In the genomic region with DNA sequence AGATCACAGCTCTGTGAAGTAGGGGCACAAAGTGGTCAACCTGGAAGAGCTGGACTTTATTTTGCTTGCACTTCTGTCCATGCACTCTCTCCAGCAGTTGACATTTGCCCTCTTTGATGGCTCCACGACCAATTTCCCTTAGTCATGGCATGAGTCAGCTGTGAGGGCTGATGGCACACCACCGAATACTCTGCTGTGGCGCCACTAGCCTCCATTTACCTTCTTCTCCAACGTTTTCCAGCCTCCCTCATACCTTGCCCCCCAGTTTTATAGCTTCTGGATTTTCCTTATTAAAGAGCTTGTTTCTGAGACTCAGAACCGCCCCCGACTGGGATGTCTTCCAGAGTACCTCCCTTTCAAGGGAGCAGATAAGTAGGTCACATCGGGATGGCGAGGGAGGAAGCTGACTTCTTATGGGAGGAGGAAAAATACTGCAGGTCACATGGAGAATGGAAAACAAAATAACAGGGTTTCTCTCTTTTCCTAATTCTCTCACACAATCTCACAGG, we compare ENCODE assay signal across 1 cellular context.
TF ChIP-seq lines count a peak whose summit lies in the region.

No MANE protein-coding gene starts in this region.

TF ChIP-seq in HepG2, 621 proteins besides CTCF, POLR2A, EP300 and RAD21 (continued from another document and continues in another):
- TF ChIP-seq, protein P1, sequence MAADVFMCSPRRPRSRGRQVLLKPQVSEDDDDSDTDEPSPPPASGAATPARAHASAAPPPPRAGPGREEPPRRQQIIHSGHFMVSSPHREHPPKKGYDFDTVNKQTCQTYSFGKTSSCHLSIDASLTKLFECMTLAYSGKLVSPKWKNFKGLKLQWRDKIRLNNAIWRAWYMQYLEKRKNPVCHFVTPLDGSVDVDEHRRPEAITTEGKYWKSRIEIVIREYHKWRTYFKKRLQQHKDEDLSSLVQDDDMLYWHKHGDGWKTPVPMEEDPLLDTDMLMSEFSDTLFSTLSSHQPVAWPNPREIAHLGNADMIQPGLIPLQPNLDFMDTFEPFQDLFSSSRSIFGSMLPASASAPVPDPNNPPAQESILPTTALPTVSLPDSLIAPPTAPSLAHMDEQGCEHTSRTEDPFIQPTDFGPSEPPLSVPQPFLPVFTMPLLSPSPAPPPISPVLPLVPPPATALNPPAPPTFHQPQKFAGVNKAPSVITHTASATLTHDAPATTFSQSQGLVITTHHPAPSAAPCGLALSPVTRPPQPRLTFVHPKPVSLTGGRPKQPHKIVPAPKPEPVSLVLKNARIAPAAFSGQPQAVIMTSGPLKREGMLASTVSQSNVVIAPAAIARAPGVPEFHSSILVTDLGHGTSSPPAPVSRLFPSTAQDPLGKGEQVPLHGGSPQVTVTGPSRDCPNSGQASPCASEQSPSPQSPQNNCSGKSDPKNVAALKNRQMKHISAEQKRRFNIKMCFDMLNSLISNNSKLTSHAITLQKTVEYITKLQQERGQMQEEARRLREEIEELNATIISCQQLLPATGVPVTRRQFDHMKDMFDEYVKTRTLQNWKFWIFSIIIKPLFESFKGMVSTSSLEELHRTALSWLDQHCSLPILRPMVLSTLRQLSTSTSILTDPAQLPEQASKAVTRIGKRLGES (CRISPR knock-in tag; IDR thresholded peaks at IDR 0.05; ENCODE audit: borderline replicate concordance): no peak
- 0 out of 2 replicates have a peak, but pooled peaks have one; percentile 45 for TF ChIP-seq MEIS2 (CRISPR knock-in tag; IDR thresholded peaks at IDR 0.05)
- no peak for TF ChIP-seq SRF (IDR thresholded peaks at IDR 0.05; ENCODE audit: low read depth, low read length)
- TF ChIP-seq, protein P2, sequence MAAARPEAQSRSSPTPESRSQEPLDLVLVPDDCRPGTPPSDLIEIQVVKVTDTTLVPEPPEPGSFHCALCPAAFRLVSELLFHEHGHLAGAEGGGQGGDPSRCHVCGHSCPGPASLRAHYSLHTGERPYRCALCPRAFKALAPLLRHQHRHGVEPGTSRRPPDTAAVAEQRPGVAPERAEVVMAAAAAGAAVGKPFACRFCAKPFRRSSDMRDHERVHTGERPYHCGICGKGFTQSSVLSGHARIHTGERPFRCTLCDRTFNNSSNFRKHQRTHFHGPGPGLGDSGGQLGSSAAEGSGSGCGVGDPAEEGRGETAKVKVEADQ (CRISPR knock-in tag; IDR thresholded peaks at IDR 0.05; ENCODE audit: borderline replicate concordance): 0 out of 2 replicates have a peak, but pooled peaks have one; percentile 60
- no peak for TF ChIP-seq ZNF607 (CRISPR knock-in tag; IDR thresholded peaks at IDR 0.05; ENCODE audit: borderline replicate concordance)
- TF ChIP-seq ZNF550 (CRISPR knock-in tag; IDR thresholded peaks at IDR 0.05; ENCODE audit: borderline replicate concordance): no peak
- TF ChIP-seq ZNF644 (CRISPR knock-in tag; IDR thresholded peaks at IDR 0.05; ENCODE audit: low read depth): peak; percentile 89
- TF ChIP-seq SP140L (CRISPR knock-in tag; IDR thresholded peaks at IDR 0.05; ENCODE audit: borderline replicate concordance): no peak
- TF ChIP-seq, protein P3, sequence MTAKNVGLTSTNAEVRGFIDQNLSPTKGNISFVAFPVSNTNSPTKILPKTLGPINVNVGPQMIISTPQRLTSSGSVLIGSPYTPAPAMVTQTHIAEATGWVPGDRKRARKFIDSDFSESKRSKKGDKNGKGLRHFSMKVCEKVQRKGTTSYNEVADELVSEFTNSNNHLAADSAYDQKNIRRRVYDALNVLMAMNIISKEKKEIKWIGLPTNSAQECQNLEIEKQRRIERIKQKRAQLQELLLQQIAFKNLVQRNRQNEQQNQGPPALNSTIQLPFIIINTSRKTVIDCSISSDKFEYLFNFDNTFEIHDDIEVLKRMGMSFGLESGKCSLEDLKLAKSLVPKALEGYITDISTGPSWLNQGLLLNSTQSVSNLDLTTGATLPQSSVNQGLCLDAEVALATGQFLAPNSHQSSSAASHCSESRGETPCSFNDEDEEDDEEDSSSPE (CRISPR knock-in tag; IDR thresholded peaks at IDR 0.05): 0 out of 2 replicates have a peak, but pooled peaks have one; percentile 38
- TF ChIP-seq, protein P4, sequence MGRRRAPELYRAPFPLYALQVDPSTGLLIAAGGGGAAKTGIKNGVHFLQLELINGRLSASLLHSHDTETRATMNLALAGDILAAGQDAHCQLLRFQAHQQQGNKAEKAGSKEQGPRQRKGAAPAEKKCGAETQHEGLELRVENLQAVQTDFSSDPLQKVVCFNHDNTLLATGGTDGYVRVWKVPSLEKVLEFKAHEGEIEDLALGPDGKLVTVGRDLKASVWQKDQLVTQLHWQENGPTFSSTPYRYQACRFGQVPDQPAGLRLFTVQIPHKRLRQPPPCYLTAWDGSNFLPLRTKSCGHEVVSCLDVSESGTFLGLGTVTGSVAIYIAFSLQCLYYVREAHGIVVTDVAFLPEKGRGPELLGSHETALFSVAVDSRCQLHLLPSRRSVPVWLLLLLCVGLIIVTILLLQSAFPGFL (CRISPR knock-in tag; IDR thresholded peaks at IDR 0.05): no peak
- TF ChIP-seq ZNF451 (CRISPR knock-in tag; IDR thresholded peaks at IDR 0.05): no peak
- no peak for TF ChIP-seq ATM (IDR thresholded peaks at IDR 0.05; ENCODE audit: borderline replicate concordance)
- no peak for TF ChIP-seq ZNF230 (CRISPR knock-in tag; IDR thresholded peaks at IDR 0.05)
- no peak for TF ChIP-seq ELF4 (CRISPR knock-in tag; IDR thresholded peaks at IDR 0.05; ENCODE audit: borderline replicate concordance)
- TF ChIP-seq, protein P5, sequence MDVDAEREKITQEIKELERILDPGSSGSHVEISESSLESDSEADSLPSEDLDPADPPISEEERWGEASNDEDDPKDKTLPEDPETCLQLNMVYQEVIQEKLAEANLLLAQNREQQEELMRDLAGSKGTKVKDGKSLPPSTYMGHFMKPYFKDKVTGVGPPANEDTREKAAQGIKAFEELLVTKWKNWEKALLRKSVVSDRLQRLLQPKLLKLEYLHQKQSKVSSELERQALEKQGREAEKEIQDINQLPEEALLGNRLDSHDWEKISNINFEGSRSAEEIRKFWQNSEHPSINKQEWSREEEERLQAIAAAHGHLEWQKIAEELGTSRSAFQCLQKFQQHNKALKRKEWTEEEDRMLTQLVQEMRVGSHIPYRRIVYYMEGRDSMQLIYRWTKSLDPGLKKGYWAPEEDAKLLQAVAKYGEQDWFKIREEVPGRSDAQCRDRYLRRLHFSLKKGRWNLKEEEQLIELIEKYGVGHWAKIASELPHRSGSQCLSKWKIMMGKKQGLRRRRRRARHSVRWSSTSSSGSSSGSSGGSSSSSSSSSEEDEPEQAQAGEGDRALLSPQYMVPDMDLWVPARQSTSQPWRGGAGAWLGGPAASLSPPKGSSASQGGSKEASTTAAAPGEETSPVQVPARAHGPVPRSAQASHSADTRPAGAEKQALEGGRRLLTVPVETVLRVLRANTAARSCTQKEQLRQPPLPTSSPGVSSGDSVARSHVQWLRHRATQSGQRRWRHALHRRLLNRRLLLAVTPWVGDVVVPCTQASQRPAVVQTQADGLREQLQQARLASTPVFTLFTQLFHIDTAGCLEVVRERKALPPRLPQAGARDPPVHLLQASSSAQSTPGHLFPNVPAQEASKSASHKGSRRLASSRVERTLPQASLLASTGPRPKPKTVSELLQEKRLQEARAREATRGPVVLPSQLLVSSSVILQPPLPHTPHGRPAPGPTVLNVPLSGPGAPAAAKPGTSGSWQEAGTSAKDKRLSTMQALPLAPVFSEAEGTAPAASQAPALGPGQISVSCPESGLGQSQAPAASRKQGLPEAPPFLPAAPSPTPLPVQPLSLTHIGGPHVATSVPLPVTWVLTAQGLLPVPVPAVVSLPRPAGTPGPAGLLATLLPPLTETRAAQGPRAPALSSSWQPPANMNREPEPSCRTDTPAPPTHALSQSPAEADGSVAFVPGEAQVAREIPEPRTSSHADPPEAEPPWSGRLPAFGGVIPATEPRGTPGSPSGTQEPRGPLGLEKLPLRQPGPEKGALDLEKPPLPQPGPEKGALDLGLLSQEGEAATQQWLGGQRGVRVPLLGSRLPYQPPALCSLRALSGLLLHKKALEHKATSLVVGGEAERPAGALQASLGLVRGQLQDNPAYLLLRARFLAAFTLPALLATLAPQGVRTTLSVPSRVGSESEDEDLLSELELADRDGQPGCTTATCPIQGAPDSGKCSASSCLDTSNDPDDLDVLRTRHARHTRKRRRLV (CRISPR knock-in tag; IDR thresholded peaks at IDR 0.05): no peak
- TF ChIP-seq, protein P6, sequence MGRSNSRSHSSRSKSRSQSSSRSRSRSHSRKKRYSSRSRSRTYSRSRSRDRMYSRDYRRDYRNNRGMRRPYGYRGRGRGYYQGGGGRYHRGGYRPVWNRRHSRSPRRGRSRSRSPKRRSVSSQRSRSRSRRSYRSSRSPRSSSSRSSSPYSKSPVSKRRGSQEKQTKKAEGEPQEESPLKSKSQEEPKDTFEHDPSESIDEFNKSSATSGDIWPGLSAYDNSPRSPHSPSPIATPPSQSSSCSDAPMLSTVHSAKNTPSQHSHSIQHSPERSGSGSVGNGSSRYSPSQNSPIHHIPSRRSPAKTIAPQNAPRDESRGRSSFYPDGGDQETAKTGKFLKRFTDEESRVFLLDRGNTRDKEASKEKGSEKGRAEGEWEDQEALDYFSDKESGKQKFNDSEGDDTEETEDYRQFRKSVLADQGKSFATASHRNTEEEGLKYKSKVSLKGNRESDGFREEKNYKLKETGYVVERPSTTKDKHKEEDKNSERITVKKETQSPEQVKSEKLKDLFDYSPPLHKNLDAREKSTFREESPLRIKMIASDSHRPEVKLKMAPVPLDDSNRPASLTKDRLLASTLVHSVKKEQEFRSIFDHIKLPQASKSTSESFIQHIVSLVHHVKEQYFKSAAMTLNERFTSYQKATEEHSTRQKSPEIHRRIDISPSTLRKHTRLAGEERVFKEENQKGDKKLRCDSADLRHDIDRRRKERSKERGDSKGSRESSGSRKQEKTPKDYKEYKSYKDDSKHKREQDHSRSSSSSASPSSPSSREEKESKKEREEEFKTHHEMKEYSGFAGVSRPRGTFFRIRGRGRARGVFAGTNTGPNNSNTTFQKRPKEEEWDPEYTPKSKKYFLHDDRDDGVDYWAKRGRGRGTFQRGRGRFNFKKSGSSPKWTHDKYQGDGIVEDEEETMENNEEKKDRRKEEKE (IDR thresholded peaks at IDR 0.05): no peak
- TF ChIP-seq POLR2AphosphoS5 (IDR thresholded peaks at IDR 0.05; ENCODE audit: low read depth, low read length): no peak
- TF ChIP-seq, protein P7, sequence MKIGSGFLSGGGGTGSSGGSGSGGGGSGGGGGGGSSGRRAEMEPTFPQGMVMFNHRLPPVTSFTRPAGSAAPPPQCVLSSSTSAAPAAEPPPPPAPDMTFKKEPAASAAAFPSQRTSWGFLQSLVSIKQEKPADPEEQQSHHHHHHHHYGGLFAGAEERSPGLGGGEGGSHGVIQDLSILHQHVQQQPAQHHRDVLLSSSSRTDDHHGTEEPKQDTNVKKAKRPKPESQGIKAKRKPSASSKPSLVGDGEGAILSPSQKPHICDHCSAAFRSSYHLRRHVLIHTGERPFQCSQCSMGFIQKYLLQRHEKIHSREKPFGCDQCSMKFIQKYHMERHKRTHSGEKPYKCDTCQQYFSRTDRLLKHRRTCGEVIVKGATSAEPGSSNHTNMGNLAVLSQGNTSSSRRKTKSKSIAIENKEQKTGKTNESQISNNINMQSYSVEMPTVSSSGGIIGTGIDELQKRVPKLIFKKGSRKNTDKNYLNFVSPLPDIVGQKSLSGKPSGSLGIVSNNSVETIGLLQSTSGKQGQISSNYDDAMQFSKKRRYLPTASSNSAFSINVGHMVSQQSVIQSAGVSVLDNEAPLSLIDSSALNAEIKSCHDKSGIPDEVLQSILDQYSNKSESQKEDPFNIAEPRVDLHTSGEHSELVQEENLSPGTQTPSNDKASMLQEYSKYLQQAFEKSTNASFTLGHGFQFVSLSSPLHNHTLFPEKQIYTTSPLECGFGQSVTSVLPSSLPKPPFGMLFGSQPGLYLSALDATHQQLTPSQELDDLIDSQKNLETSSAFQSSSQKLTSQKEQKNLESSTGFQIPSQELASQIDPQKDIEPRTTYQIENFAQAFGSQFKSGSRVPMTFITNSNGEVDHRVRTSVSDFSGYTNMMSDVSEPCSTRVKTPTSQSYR (CRISPR knock-in tag; IDR thresholded peaks at IDR 0.05; ENCODE audit: borderline replicate concordance): peak; percentile 38; the same call in 1 of the 2 replicates
- TF ChIP-seq ZNF546 (CRISPR knock-in tag; conservative IDR thresholded peaks at IDR 0.05): no peak
- peak; percentile 63; the same call in 1 of the 2 replicates for TF ChIP-seq ZBTB38 (CRISPR knock-in tag; IDR thresholded peaks at IDR 0.05)
- peak; percentile 45; the same call in 1 of the 2 replicates for TF ChIP-seq HMG20A (CRISPR knock-in tag; IDR thresholded peaks at IDR 0.05; ENCODE audit: borderline replicate concordance)
- TF ChIP-seq ZNF101 (CRISPR knock-in tag; IDR thresholded peaks at IDR 0.05; ENCODE audit: borderline replicate concordance, low read depth): no peak
- TF ChIP-seq KDM1A (CRISPR knock-in tag; IDR thresholded peaks at IDR 0.05): no peak
- no peak for TF ChIP-seq THYN1 (CRISPR knock-in tag; IDR thresholded peaks at IDR 0.05; ENCODE audit: borderline replicate concordance, low read depth)
- TF ChIP-seq, protein P8, sequence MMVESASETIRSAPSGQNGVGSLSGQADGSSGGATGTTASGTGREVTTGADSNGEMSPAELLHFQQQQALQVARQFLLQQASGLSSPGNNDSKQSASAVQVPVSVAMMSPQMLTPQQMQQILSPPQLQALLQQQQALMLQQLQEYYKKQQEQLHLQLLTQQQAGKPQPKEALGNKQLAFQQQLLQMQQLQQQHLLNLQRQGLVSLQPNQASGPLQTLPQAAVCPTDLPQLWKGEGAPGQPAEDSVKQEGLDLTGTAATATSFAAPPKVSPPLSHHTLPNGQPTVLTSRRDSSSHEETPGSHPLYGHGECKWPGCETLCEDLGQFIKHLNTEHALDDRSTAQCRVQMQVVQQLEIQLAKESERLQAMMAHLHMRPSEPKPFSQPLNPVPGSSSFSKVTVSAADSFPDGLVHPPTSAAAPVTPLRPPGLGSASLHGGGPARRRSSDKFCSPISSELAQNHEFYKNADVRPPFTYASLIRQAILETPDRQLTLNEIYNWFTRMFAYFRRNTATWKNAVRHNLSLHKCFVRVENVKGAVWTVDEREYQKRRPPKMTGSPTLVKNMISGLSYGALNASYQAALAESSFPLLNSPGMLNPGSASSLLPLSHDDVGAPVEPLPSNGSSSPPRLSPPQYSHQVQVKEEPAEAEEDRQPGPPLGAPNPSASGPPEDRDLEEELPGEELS (CRISPR knock-in tag; IDR thresholded peaks at IDR 0.05): no peak
- TF ChIP-seq, protein P9, sequence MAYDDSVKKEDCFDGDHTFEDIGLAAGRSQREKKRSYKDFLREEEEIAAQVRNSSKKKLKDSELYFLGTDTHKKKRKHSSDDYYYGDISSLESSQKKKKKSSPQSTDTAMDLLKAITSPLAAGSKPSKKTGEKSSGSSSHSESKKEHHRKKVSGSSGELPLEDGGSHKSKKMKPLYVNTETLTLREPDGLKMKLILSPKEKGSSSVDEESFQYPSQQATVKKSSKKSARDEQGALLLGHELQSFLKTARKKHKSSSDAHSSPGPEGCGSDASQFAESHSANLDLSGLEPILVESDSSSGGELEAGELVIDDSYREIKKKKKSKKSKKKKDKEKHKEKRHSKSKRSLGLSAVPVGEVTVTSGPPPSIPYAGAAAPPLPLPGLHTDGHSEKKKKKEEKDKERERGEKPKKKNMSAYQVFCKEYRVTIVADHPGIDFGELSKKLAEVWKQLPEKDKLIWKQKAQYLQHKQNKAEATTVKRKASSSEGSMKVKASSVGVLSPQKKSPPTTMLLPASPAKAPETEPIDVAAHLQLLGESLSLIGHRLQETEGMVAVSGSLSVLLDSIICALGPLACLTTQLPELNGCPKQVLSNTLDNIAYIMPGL (CRISPR knock-in tag; IDR thresholded peaks at IDR 0.05; ENCODE audit: borderline replicate concordance in 1 of 2, low read depth in 1 of 2): no peak
- no peak for TF ChIP-seq SMARCE1 (IDR thresholded peaks at IDR 0.05; ENCODE audit: borderline replicate concordance)
- TF ChIP-seq SMAD9 (CRISPR knock-in tag; IDR thresholded peaks at IDR 0.05): no peak
- no peak for TF ChIP-seq ZNF616 (CRISPR knock-in tag; IDR thresholded peaks at IDR 0.05; ENCODE audit: low read depth)
- TF ChIP-seq GABPB1 (CRISPR knock-in tag; IDR thresholded peaks at IDR 0.05): no peak; the same call in 1 of the 2 replicates
- TF ChIP-seq HOXD1 (CRISPR knock-in tag; IDR thresholded peaks at IDR 0.05): no peak
- no peak for TF ChIP-seq U2AF2 (IDR thresholded peaks at IDR 0.05; ENCODE audit: low read depth, low read length)
